Comparison of ENCODE assay signal across 11 cellular contexts in the genomic region with DNA sequence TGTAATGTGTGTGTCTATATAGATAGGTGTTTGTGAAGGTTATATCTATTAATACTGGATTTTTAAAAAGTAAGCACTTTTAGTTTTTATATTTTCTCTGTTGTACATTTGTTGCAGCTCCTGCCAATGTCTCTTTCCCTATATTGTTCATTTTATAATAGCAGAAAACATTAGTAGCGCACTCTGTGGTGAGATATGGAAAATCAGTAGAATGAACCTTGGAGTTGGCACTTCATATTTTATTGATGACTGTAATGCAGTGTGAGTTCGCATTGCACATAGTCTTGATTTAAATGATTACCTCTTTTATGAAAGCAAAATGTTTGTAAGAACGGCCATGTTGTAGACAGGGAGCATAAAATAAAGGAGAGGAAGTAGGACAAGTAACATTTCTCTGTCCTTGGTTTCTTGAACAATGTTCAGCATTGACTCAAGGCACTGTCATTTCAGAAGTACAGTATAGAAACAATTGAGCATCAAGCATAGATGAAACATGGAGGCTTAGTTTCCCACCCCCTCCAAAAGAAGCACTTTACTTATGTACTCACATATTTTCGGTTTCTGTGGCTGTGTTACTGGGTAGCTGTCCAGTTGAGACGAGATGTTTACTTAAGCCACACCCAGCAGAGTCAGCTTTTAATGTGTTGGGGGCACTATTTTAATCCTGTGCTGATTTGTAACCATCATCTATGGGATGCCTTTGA.
DNase-seq lines count a peak whose midpoint lies in the region; ATAC-seq, FAIRE-seq and TF ChIP-seq lines count a peak whose summit lies in the region.
"Had no signal": no experiment of that assay in that cellular context is flagged by ENCODE, and none has a peak within 500 bp of the region (broad histone marks: within the 10 kb centered on the region; RNA-seq: fewer than 3 reads in every experiment).

No MANE protein-coding gene starts in this region.

- H3K27me3 ChIP-seq in breast epithelium, result no peaks in the 10 kb centered on the region
- H3K27me3 ChIP-seq: cardiac muscle cell had no signal

- TF ChIP-seq POLR2A in breast epithelium (IDR thresholded peaks at IDR 0.05), result no peak

- CTCF ChIA-PET in MCF 10A (lab: Yijun Ruan, JAX), result interaction anchor here (0.7 kb wide), 1 partner anchor 9 kb away, joined by 3 read pairs; no protein-coding TSS in a partner anchor
- CTCF ChIA-PET in activated CD4-positive, alpha-beta T cell treated with anti-CD3 and anti-CD28 coated beads, Interleukin-2, amount 10 ng/mL, durations not matched to agents 7 days and 5 days (lab: Charles Lee), result no interaction called here

- no peak for ATAC-seq in HG03520 (IDR thresholded peaks at IDR 0.05; ENCODE audit: unreplicated experiment)

- no peaks in the 10 kb centered on the region for H3K9me3 ChIP-seq in breast epithelium

- H3K4me3 ChIP-seq in breast epithelium (no peak overlapping the region), fibroblast of the aortic adventitia (ENCODE audit: low read depth, low read length) (peak overlapping the region; percentile 49)
- H3K4me3 ChIP-seq: cardiac muscle cell had no signal

- TF ChIP-seq CTCF in MCF 10A (IDR thresholded peaks at IDR 0.05; ENCODE audit: unreplicated experiment) (no peak), breast epithelium (IDR thresholded peaks at IDR 0.05) (no peak), fibroblast of the aortic adventitia (IDR thresholded peaks at IDR 0.05; ENCODE audit: insufficient read depth, low read length) (no peak)

- POLR2A ChIA-PET in MCF 10A (lab: Yijun Ruan, JAX), result interaction anchor here (0.6 to 1.3 kb wide), 5 partner anchors 9 to 223 kb away, joined by 3 to 4 read pairs (median 3); no protein-coding TSS in a partner anchor
- POLR2A ChIA-PET in activated CD4-positive, alpha-beta T cell treated with anti-CD3 and anti-CD28 coated beads, Interleukin-2, amount 10 ng/mL, durations not matched to agents 7 days and 5 days (lab: Charles Lee), result no interaction called here

- no peaks in the 10 kb centered on the region for H3K36me3 Mint-ChIP-seq in MCF 10A (ENCODE audit: insufficient read depth, unreplicated experiment)
- no peaks in the 10 kb centered on the region for H3K36me3 Mint-ChIP-seq in activated CD4-positive, alpha-beta T cell treated with anti-CD3 and anti-CD28 coated beads, Interleukin-2, amount 10 ng/mL, durations not matched to agents 7 days and 5 days (ENCODE audit: low read depth)

- peaks cover 7% of the 10 kb centered on the region for H3K9me3 Mint-ChIP-seq in MCF 10A (ENCODE audit: unreplicated experiment)
- H3K9me3 Mint-ChIP-seq in activated CD4-positive, alpha-beta T cell treated with anti-CD3 and anti-CD28 coated beads, Interleukin-2, amount 10 ng/mL, durations not matched to agents 7 days and 5 days, result no peaks in the 10 kb centered on the region

- no peaks in the 10 kb centered on the region for H3K36me3 ChIP-seq in breast epithelium
- H3K36me3 ChIP-seq: cardiac muscle cell had no signal

- intact Hi-C loops in MCF 10A (cut with micrococcal nuclease) (no loop called here), breast epithelium (cut with DNase I; ENCODE audit: low total_unique reads) (no loop called here)

- H3K27ac ChIP-seq in breast epithelium, result no peak overlapping the region

- peak overlapping the region; percentile 17 for H3K27ac Mint-ChIP-seq in MCF 10A (ENCODE audit: low read depth, unreplicated experiment)
- H3K27ac Mint-ChIP-seq in activated CD4-positive, alpha-beta T cell treated with anti-CD3 and anti-CD28 coated beads, Interleukin-2, amount 10 ng/mL, durations not matched to agents 7 days and 5 days, result no peak overlapping the region
- H3K27ac Mint-ChIP-seq: B cell had no signal

- no peaks in the 10 kb centered on the region for H3K4me1 ChIP-seq in breast epithelium

- H3K4me1 Mint-ChIP-seq in MCF 10A (ENCODE audit: insufficient read depth, unreplicated experiment), result peaks cover 55% of the 10 kb centered on the region
- peaks cover 12% of the 10 kb centered on the region for H3K4me1 Mint-ChIP-seq in activated CD4-positive, alpha-beta T cell treated with anti-CD3 and anti-CD28 coated beads, Interleukin-2, amount 10 ng/mL, durations not matched to agents 7 days and 5 days

- peak; percentile 24 for FAIRE-seq in RCC 7860 (lab: Jason Lieb, UNC)

- BruUV-seq in MCF 10A (replicated peaks; lab: Mats Ljungman, UMichigan), result no TSS peak

- DNase-seq in MCF 10A (ENCODE audit: unreplicated experiment) (peak; percentile 53), breast epithelium (ENCODE audit: low spot score in 2 of 2) (no peak), RCC 7860 (ENCODE audit: low spot score) (no peak), fibroblast of the aortic adventitia (ENCODE audit: low read depth) (peak; percentile 69), GF-D8 (lab: John Stamatoyannopoulos, UW) (no peak), MV-4-11 (lab: John Stamatoyannopoulos, UW) (no peak)
- DNase-seq in activated CD4-positive, alpha-beta T cell treated with anti-CD3 and anti-CD28 coated beads, Interleukin-2, amount 10 ng/mL, durations not matched to agents 7 days and 5 days, result no peak
- DNase-seq: retina had no signal

- H3K27me3 Mint-ChIP-seq in MCF 10A (ENCODE audit: insufficient read depth, unreplicated experiment), result no peaks in the 10 kb centered on the region
- no peaks in the 10 kb centered on the region for H3K27me3 Mint-ChIP-seq in activated CD4-positive, alpha-beta T cell treated with anti-CD3 and anti-CD28 coated beads, Interleukin-2, amount 10 ng/mL, durations not matched to agents 7 days and 5 days

- no peak overlapping the region for H3K4me3 Mint-ChIP-seq in MCF 10A (ENCODE audit: unreplicated experiment)
- H3K4me3 Mint-ChIP-seq in activated CD4-positive, alpha-beta T cell treated with anti-CD3 and anti-CD28 coated beads, Interleukin-2, amount 10 ng/mL, durations not matched to agents 7 days and 5 days, result no peak overlapping the region
- H3K4me3 Mint-ChIP-seq: B cell had no signal

Comparison
In these comparisons a context has a peak if more than half of its experiments do, and no peak if none do; other contexts are left out.
1. DNase-seq: peak in MCF 10A (single experiment) and fibroblast of the aortic adventitia (single experiment); none in breast epithelium (0 of 2), RCC 7860 (single experiment), GF-D8 (single experiment), activated CD4-positive, alpha-beta T cell treated with anti-CD3 and anti-CD28 coated beads, Interleukin-2, amount 10 ng/mL, durations not matched to agents 7 days and 5 days (single experiment) and MV-4-11 (single experiment).